Comparison of ENCODE assay signal across 18 cellular contexts in the genomic region with DNA sequence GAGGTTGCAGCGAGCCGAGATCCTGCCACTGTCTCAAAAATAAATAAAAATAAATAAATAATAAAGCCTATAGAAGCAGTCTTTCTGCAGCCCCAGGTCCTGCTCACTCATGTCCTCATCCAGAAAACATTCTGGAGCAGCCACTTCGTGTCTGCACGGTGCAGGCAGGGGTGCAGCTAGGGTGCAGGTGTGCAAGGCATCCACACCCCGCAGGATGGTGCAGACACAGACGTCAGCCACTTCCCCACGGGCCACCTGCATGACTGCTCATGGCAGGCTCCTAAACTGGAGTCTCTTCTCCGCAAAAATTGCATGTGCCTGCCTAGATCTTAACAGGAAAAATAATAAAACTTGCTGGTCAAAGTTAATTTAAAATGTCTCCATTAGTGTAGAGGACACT.
"Had no signal": no experiment of that assay in that cellular context is flagged by ENCODE, and none has a peak within 500 bp of the region (broad histone marks: within the 10 kb centered on the region; RNA-seq: fewer than 3 reads in every experiment).

No MANE protein-coding gene starts in this region.

- H3K79me2 ChIP-seq: hepatocyte had no signal

- H3K27ac Mint-ChIP-seq: memory B cell had no signal

- DNase-seq: cerebellar nuclear complex; colonic mucosa; effector CD4-positive, alpha-beta T cell; kidney; left cardiac atrium; left ventricle myocardium inferior; lower lobe of right lung; naive B cell; small intestine; stimulated activated CD4-positive, alpha-beta T cell treated with anti-CD3 and anti-CD28 coated beads, Interleukin-12 subunit alpha, Interleukin-12 subunit beta, amount 100 ng/mL, for 4 hours; stimulated activated naive CD4-positive, alpha-beta T cell; trophoblast cell had no signal

- H3K27me3 ChIP-seq: colonic mucosa, hepatocyte had no signal

- H3K27ac ChIP-seq: colonic mucosa, epithelial cell of prostate, esophagus muscularis mucosa, gastroesophageal sphincter, hepatocyte, left ventricle myocardium inferior, lower lobe of right lung had no signal

- H2AFZ ChIP-seq: hepatocyte had no signal

- ATAC-seq: gastroesophageal sphincter, left cardiac atrium, lower lobe of right lung had no signal

- H3K4me3 ChIP-seq: colonic mucosa, esophagus muscularis mucosa, gastroesophageal sphincter, hepatocyte, left ventricle myocardium inferior, lower lobe of right lung had no signal

- H3K36me3 Mint-ChIP-seq: memory B cell, naive B cell had no signal

- H3K4me1 Mint-ChIP-seq: memory B cell had no signal

- H3K9me3 ChIP-seq: colonic mucosa, esophagus muscularis mucosa, gastroesophageal sphincter, left ventricle myocardium inferior, lower lobe of right lung had no signal

- H3K36me3 ChIP-seq: colonic mucosa, esophagus muscularis mucosa, gastroesophageal sphincter, left ventricle myocardium inferior, lower lobe of right lung had no signal

- H3K4me1 ChIP-seq: colonic mucosa, esophagus muscularis mucosa, gastroesophageal sphincter, left ventricle myocardium inferior, lower lobe of right lung had no signal

- H3K4me3 Mint-ChIP-seq: memory B cell, naive B cell, nephron had no signal

- H3K9me3 Mint-ChIP-seq: memory B cell, nephron had no signal

- H3K4me2 ChIP-seq: hepatocyte had no signal
